ENCODE assay signal across 22 cellular contexts in the genomic region with DNA sequence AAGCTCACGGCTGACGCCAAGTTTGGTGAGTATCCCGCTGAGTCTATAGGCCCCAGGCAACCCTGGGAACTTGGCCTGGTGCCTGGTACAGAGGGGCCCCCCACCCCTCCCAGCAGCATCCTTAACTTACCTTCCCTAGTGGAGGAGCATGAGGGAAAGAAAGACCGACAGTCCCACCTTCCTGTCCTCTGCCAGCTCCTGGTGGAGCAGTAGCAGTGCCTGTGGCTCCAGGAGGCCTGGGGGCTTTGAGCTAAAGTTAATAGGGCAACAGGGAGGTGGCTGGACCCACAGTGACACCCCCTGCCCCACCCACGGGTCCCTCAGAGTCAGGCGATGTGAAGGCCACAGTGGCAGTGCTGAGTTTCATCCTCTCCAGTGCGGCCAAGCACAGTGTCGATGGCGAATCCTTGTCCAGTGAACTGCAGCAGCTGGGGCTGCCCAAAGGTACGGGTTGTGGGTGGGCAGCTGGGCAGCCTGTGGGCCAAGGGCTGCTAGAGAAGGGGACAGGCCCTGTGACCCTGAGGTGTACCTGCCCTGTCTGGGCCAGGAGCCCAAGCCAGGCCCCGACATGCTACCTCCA. TPM values are rescaled to one million over a fixed set of nuclear protein-coding genes. Genes with fewer than 3 reads are reported as not detected.
"Had no signal": no experiment of that assay in that cellular context is flagged by ENCODE, and none has a peak within 500 bp of the region (broad histone marks: within the 10 kb centered on the region; RNA-seq: fewer than 3 reads in every experiment).

No MANE protein-coding gene starts in this region.

- ATAC-seq: left colon; naive thymus-derived CD4-positive, alpha-beta T cell; stimulated activated naive CD8-positive, alpha-beta T cell treated with anti-CD3 and anti-CD28 coated beads, Interleukin-15, Interleukin-2, amounts not matched to agents 100 U/mL and 50 U/mL, for 24 hours had no signal

- H3K4me3 Mint-ChIP-seq: type B pancreatic cell had no signal

- H3K27me3 Mint-ChIP-seq: type B pancreatic cell had no signal

- DNase-seq: effector CD8-positive, alpha-beta T cell; foreskin melanocyte; head of caudate nucleus; left colon; naive thymus-derived CD4-positive, alpha-beta T cell; small intestine; stimulated activated CD4-positive, alpha-beta T cell treated with anti-CD3 and anti-CD28 coated beads, Interleukin-2, amount 100 ng/mL, for 48 hours; stimulated activated naive CD8-positive, alpha-beta T cell treated with anti-CD3 and anti-CD28 coated beads, Interleukin-15, Interleukin-2, amounts not matched to agents 100 U/mL and 50 U/mL, for 24 hours; thyroid gland had no signal

- H3K9me3 ChIP-seq: right atrium auricular region, suprapubic skin, thyroid gland had no signal

- H3K27me3 ChIP-seq: dorsolateral prefrontal cortex, hepatocyte, right atrium auricular region, suprapubic skin, thyroid gland had no signal

- FAIRE-seq: small intestine had no signal

- H3K9me3 Mint-ChIP-seq: naive thymus-derived CD4-positive, alpha-beta T cell; type B pancreatic cell had no signal

- H3K27ac Mint-ChIP-seq: type B pancreatic cell had no signal

- H3K27ac ChIP-seq: coronary artery, dorsolateral prefrontal cortex, hepatocyte, right atrium auricular region, suprapubic skin, thyroid gland had no signal

- H3K36me3 ChIP-seq: thyroid gland had no signal

- H3K4me3 ChIP-seq: coronary artery, dorsolateral prefrontal cortex, hepatocyte, right atrium auricular region, suprapubic skin, thyroid gland had no signal

RNA-seq across cellular contexts. Expression of gene GOLGA6D, which starts 56.1 kb away (rescaled TPM):
- total RNA-seq: hepatocyte, kidney epithelial cell, left colon, lung microvascular endothelial cell, mesenteric fat pad, mononuclear cell, osteocyte, right atrium auricular region, thyroid gland had no signal
- polyA plus RNA-seq: esophagus; hepatocyte; naive thymus-derived CD4-positive, alpha-beta T cell; neural cell; small intestine had no signal
